9 cellular contexts compared by ENCODE assay signal in genomic region chr14:100486025-100486828, GRCh38.
A peak's percentile ranks its signal among the peaks of the same experiment; 100 is the strongest.
DNase-seq lines count a peak whose midpoint lies in the region; ATAC-seq and TF ChIP-seq lines count a peak whose summit lies in the region.
"Had no signal": no experiment of that assay in that cellular context is flagged by ENCODE, and none has a peak within 500 bp of the region (broad histone marks: within the 10 kb centered on the region; RNA-seq: fewer than 3 reads in every experiment).

No MANE protein-coding gene starts in this region.

- ATAC-seq in GM18502 (IDR thresholded peaks at IDR 0.05; ENCODE audit: poor library complexity, unreplicated experiment): peak; percentile 69
- ATAC-seq in HG02678 (IDR thresholded peaks at IDR 0.05; ENCODE audit: unreplicated experiment): peak; percentile 49
- peak in 1 of 2 donors; percentile 72 for ATAC-seq in naive thymus-derived CD8-positive, alpha-beta T cell

- TF ChIP-seq CTCF in tibial nerve (IDR thresholded peaks at IDR 0.05): no peak

- no peaks in the 10 kb centered on the region for H3K36me3 ChIP-seq in effector memory CD4-positive, alpha-beta T cell (ENCODE audit: control insufficient read depth, insufficient read depth, low read length)
- peaks cover 0 to 24% (median 0%) of the 10 kb centered on the region in 3 donors for H3K36me3 ChIP-seq in tibial nerve

- H3K27me3 ChIP-seq in effector memory CD4-positive, alpha-beta T cell (replicated peaks; ENCODE audit: control insufficient read depth, insufficient read depth, low read length, poor library complexity, severe bottlenecking): no peaks in the 10 kb centered on the region
- no peaks in the 10 kb centered on the region for H3K27me3 ChIP-seq in tibial nerve

- whole genome bisulfite sequencing in tibial nerve, 2 donors: 47% methylated on average over 21 of the region's 21 CpGs

- no peak overlapping the region for H3K27ac ChIP-seq in effector memory CD4-positive, alpha-beta T cell (ENCODE audit: insufficient read depth, low read length, poor library complexity, severe bottlenecking)
- no peak overlapping the region for H3K27ac ChIP-seq in tibial nerve

- no peak overlapping the region for H3K27ac Mint-ChIP-seq in activated CD4-positive, alpha-beta T cell treated with anti-CD3 and anti-CD28 coated beads, Interleukin-2, amount 10 ng/mL, durations not matched to agents 24 days and 14 days
- H3K27ac Mint-ChIP-seq in naive thymus-derived CD8-positive, alpha-beta T cell: peak overlapping the region in 1 of 10 donors; percentile 34

- intact Hi-C loops in activated CD4-positive, alpha-beta T cell treated with anti-CD3 and anti-CD28 coated beads, Interleukin-2, amount 10 ng/mL, durations not matched to agents 24 days and 14 days (cut with micrococcal nuclease): no loop called here

- no peaks in the 10 kb centered on the region for H3K9me3 ChIP-seq in effector memory CD4-positive, alpha-beta T cell (ENCODE audit: control insufficient read depth, low read length)
- H3K9me3 ChIP-seq in tibial nerve: no peaks in the 10 kb centered on the region

- no peak overlapping the region for H3K4me3 ChIP-seq in effector memory CD4-positive, alpha-beta T cell (ENCODE audit: insufficient read depth, low read depth, low read length, poor library complexity, severe bottlenecking)
- no peak overlapping the region for H3K4me3 ChIP-seq in tibial nerve

- peak; percentile 100 for DNase-seq in NCI-H2107 (lab: John Stamatoyannopoulos, UW)
- DNase-seq in activated CD4-positive, alpha-beta T cell treated with anti-CD3 and anti-CD28 coated beads, Interleukin-2, amount 10 ng/mL, durations not matched to agents 24 days and 14 days: peak; percentile 91
- peak in 2 of 3 donors; percentile 22 to 24 for DNase-seq in effector memory CD4-positive, alpha-beta T cell
- peak in 9 of 10 donors; percentile 29 to 77 (median 41) for DNase-seq in naive thymus-derived CD8-positive, alpha-beta T cell
- peak; percentile 58 to 66 for DNase-seq in tibial nerve (ENCODE audit: low spot score in 2 of 2)
- no peak for DNase-seq in DMS114 treated with DMSO at 0.1 percent for 48 hours (lab: John Stamatoyannopoulos, UW; ENCODE audit: unreplicated experiment)

- no peak for TF ChIP-seq POLR2A in tibial nerve (IDR thresholded peaks at IDR 0.05)

- no peaks in the 10 kb centered on the region for H3K9me3 Mint-ChIP-seq in activated CD4-positive, alpha-beta T cell treated with anti-CD3 and anti-CD28 coated beads, Interleukin-2, amount 10 ng/mL, durations not matched to agents 24 days and 14 days
- peaks cover 0 to 9% (median 0%) of the 10 kb centered on the region in 9 donors for H3K9me3 Mint-ChIP-seq in naive thymus-derived CD8-positive, alpha-beta T cell
- H3K9me3 Mint-ChIP-seq: brain had no signal

- H3K4me3 Mint-ChIP-seq in activated CD4-positive, alpha-beta T cell treated with anti-CD3 and anti-CD28 coated beads, Interleukin-2, amount 10 ng/mL, durations not matched to agents 24 days and 14 days: no peak overlapping the region
- H3K4me3 Mint-ChIP-seq in naive thymus-derived CD8-positive, alpha-beta T cell: no peak overlapping the region

- no peaks in the 10 kb centered on the region for H3K27me3 Mint-ChIP-seq in activated CD4-positive, alpha-beta T cell treated with anti-CD3 and anti-CD28 coated beads, Interleukin-2, amount 10 ng/mL, durations not matched to agents 24 days and 14 days
- no peaks in the 10 kb centered on the region for H3K27me3 Mint-ChIP-seq in naive thymus-derived CD8-positive, alpha-beta T cell

- POLR2A ChIA-PET in naive thymus-derived CD8-positive, alpha-beta T cell (lab: Charles Lee): no interaction called here

- H3K36me3 Mint-ChIP-seq in activated CD4-positive, alpha-beta T cell treated with anti-CD3 and anti-CD28 coated beads, Interleukin-2, amount 10 ng/mL, durations not matched to agents 24 days and 14 days (ENCODE audit: low read depth): no peaks in the 10 kb centered on the region
- H3K36me3 Mint-ChIP-seq in naive thymus-derived CD8-positive, alpha-beta T cell: peaks cover 14 to 28% (median 24%) of the 10 kb centered on the region in 3 donors

- peaks cover 22% of the 10 kb centered on the region for H3K4me1 Mint-ChIP-seq in activated CD4-positive, alpha-beta T cell treated with anti-CD3 and anti-CD28 coated beads, Interleukin-2, amount 10 ng/mL, durations not matched to agents 24 days and 14 days
- H3K4me1 Mint-ChIP-seq in naive thymus-derived CD8-positive, alpha-beta T cell: peaks cover 15 to 24% (median 19%) of the 10 kb centered on the region in 4 donors

- no peaks in the 10 kb centered on the region for H3K4me1 ChIP-seq in effector memory CD4-positive, alpha-beta T cell (ENCODE audit: control insufficient read depth, insufficient read depth, low read length, poor library complexity, severe bottlenecking)
- peaks cover 0 to 12% (median 0%) of the 10 kb centered on the region in 4 donors for H3K4me1 ChIP-seq in tibial nerve

- TF ChIP-seq EP300 in tibial nerve (IDR thresholded peaks at IDR 0.05): peak in 1 of 2 donors; percentile 5
